Comparison of ENCODE assay signal across 1 cellular context in genomic region chr17:72353502-72353901, GRCh38.
TF ChIP-seq lines count a peak whose summit lies in the region.

No MANE protein-coding gene starts in this region.

TF ChIP-seq in GM23338, 12 proteins besides CTCF, POLR2A, EP300 and RAD21 (continued from another document):
- TF ChIP-seq ETS1 (IDR thresholded peaks at IDR 0.05) (no peak), ZNF114 (CRISPR knock-in tag; IDR thresholded peaks at IDR 0.05) (no peak)
